27 cellular contexts compared by ENCODE assay signal in genomic region chr17:68526548-68526947, GRCh38.
"Had no signal": no experiment of that assay in that cellular context is flagged by ENCODE, and none has a peak within 500 bp of the region (broad histone marks: within the 10 kb centered on the region; RNA-seq: fewer than 3 reads in every experiment).

No MANE protein-coding gene starts in this region.

- H3K4me3 ChIP-seq: hepatocyte, left ventricle myocardium inferior, spleen, transverse colon, vagina had no signal

- H3K27ac ChIP-seq: hepatocyte, spleen, transverse colon, vagina had no signal

- H3K4me2 ChIP-seq: hepatocyte had no signal

- H3K9me3 ChIP-seq: left ventricle myocardium inferior, spleen, transverse colon, vagina had no signal

- H3K27me3 Mint-ChIP-seq: brain, T-cell had no signal

- H2AFZ ChIP-seq: hepatocyte had no signal

- H3K27ac Mint-ChIP-seq: activated naive CD4-positive, alpha-beta T cell treated with anti-CD3 and anti-CD28 coated beads for 36 hours; activated T-cell treated with anti-CD3 and anti-CD28 coated beads, Interleukin-2, amount 50 U/mL, for 72 hours; T-cell had no signal

- ATAC-seq: activated T-cell treated with anti-CD3 and anti-CD28 coated beads, Interleukin-2, amount 50 U/mL, for 72 hours; esophagus mucosa; T-cell had no signal

- H3K9me3 Mint-ChIP-seq: activated naive CD4-positive, alpha-beta T cell treated with anti-CD3 and anti-CD28 coated beads for 36 hours; activated T-cell treated with anti-CD3 and anti-CD28 coated beads, Interleukin-2, amount 50 U/mL, for 72 hours; brain; T-cell had no signal

- H3K27me3 ChIP-seq: hepatocyte, spleen, transverse colon, vagina had no signal

- FAIRE-seq: endothelial cell of umbilical vein, TTC549 had no signal

- DNase-seq: activated CD4-positive, alpha-beta T cell treated with anti-CD3 and anti-CD28 coated beads for 1 hour; activated CD4-positive, alpha-beta T cell treated with anti-CD3 and anti-CD28 coated beads, Interleukin-2, amount 50 U/mL, for 4 hours; activated CD8-positive, alpha-beta memory T cell treated with anti-CD3 and anti-CD28 coated beads, Interleukin-2, amount 50 U/mL, for 48 hours; activated effector memory CD4-positive, alpha-beta T cell treated with Interleukin-2 at 50 U/mL for 16 hours; activated naive CD4-positive, alpha-beta T cell treated with anti-CD3 and anti-CD28 coated beads for 36 hours; activated T-cell treated with anti-CD3 and anti-CD28 coated beads, Interleukin-2, amount 50 U/mL, for 72 hours; anterior cingulate cortex; caudate nucleus; dermis blood vessel endothelial cell; effector CD8-positive, alpha-beta T cell; foreskin melanocyte; kidney glomerular epithelial cell; left ventricle myocardium inferior; mesenchymal stem cell; occipital lobe; retina; spleen; stimulated activated CD4-positive, alpha-beta T cell treated with anti-CD3 and anti-CD28 coated beads, Interleukin-4, amount 100 ng/mL, for 1 hour; stimulated activated naive CD4-positive, alpha-beta T cell treated with Interleukin-2 at 50 U/mL for 16 hours; T-cell; transverse colon had no signal

- H3K4me1 ChIP-seq: transverse colon, vagina had no signal

- H3K4me3 Mint-ChIP-seq: activated naive CD4-positive, alpha-beta T cell treated with anti-CD3 and anti-CD28 coated beads for 36 hours; activated T-cell treated with anti-CD3 and anti-CD28 coated beads, Interleukin-2, amount 50 U/mL, for 72 hours; brain; T-cell had no signal
